Comparison of ENCODE assay signal across 8 cellular contexts in genomic region chr1:246907472-246907871, GRCh38. TPM values are rescaled to one million over a fixed set of nuclear protein-coding genes. Genes with fewer than 3 reads are reported as not detected.
A peak's percentile ranks its signal among the peaks of the same experiment; 100 is the strongest.
DNase-seq lines count a peak whose midpoint lies in the region; ATAC-seq, FAIRE-seq and TF ChIP-seq lines count a peak whose summit lies in the region.

No MANE protein-coding gene starts in this region.

- intact Hi-C loops in psoas muscle (cut with DNase I): loop anchor here (2.0 to 10.0 kb wide), 3 partner anchors 53 to 65 kb away; no protein-coding TSS in a partner anchor

- TF ChIP-seq CTCF in psoas muscle (IDR thresholded peaks at IDR 0.05): peak; percentile 45

- DNase-seq in NCI-H1417 (lab: John Stamatoyannopoulos, UW): peak in 2 of 3 experiments; percentile 4 to 55
- DNase-seq in NCI-H1417 treated with DMSO at 0.1 percent for 48 hours (lab: John Stamatoyannopoulos, UW): no peak
- DNase-seq in SHP77 treated with DMSO at 0.1 percent for 48 hours (lab: John Stamatoyannopoulos, UW): peak; percentile 4
- peak; percentile 48 for DNase-seq in fibroblast of the conjunctiva (ENCODE audit: low read depth)
- DNase-seq in psoas muscle: no peak
- no peak for DNase-seq in RCC 7860 (ENCODE audit: low spot score)

- H3K9me3 ChIP-seq in psoas muscle: no peaks in the 10 kb centered on the region

- FAIRE-seq in RCC 7860 (lab: Jason Lieb, UNC): no peak

- H3K4me3 ChIP-seq in psoas muscle: no peak overlapping the region

- H3K4me1 ChIP-seq in psoas muscle: peaks cover 5% of the 10 kb centered on the region

- 25 to 38% (median 33%) methylated on average over 1 of the region's 1 CpG for WGBS in psoas muscle, 3 donors

- no peak overlapping the region for H3K27ac ChIP-seq in psoas muscle

- no peaks in the 10 kb centered on the region for H3K27me3 ChIP-seq in psoas muscle (ENCODE audit: insufficient read depth in 3 of 3, low read length in 2 of 3)

- ATAC-seq in HG03159 (IDR thresholded peaks at IDR 0.05; ENCODE audit: unreplicated experiment) (peak; percentile 66), psoas muscle (peak; percentile 68 to 91 (median 79)), GM19023 (IDR thresholded peaks at IDR 0.05; ENCODE audit: unreplicated experiment) (no peak)

- peaks cover 5 to 89% of the 10 kb centered on the region in 2 donors for H3K36me3 ChIP-seq in psoas muscle (ENCODE audit: insufficient read depth in 1 of 2, low read depth in 1 of 2)

RNA-seq across cellular contexts. Expression of gene AHCTF1, which starts 24.3 kb away (rescaled TPM):
- 10 to 100 TPM; 16.8 to 29.6 (median 25.3) TPM for total RNA-seq in psoas muscle
- polyA plus RNA-seq in psoas muscle: 10 to 100 TPM in 1 of 3 donors, 1 to 10 TPM in 2; 9.0 to 19.1 (median 9.5) TPM

Comparison
In these comparisons a context has a peak if more than half of its experiments do, and no peak if none do; other contexts are left out.
1. DNase-seq: peak in NCI-H1417 (2 of 3), SHP77 treated with DMSO at 0.1 percent for 48 hours (single experiment) and fibroblast of the conjunctiva (single experiment); none in NCI-H1417 treated with DMSO at 0.1 percent for 48 hours (single experiment), psoas muscle (0 of 2) and RCC 7860 (single experiment).